ENCODE assay signal across 17 cellular contexts in the genomic region with DNA sequence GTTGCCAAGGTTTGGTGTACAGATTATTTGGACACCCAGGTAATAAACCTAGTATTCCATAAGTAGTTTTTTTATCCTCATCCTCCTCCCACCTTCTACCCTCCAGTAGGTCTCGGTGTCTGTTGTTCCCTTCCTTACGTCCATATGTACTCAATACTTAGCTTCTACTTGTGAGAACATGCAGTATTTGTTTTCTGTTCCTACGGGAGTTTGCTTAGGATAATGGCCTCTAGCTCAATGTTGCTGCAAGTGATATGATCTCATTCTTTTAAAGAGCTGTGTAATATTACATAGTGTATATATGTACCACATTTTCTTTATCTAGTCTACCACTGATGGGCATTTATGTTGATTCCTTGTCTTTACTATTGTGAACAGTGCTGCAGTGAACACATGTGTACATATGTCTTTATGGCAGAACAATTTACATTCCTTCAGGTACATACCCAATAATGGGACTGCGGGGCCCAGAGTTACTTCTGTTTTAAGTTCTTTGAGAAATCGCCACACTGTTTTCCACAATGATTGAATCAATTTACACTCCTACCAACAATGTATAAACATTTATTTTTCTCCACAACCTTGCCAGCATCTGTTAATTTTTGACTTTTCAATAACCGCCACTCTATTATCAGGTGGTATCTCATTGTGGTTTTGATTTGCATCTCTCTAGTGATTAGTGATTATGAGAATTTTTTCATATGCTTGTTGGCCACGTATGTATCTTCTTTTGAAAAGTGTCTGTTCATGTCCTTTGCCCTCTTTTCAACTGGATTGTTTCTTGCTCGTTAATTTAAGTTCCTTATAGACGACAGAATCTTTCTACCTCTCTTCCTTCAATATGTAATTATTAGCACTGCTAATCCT.
DNase-seq lines count a peak whose midpoint lies in the region; ATAC-seq, FAIRE-seq and TF ChIP-seq lines count a peak whose summit lies in the region.
"Had no signal": no experiment of that assay in that cellular context is flagged by ENCODE, and none has a peak within 500 bp of the region (broad histone marks: within the 10 kb centered on the region; RNA-seq: fewer than 3 reads in every experiment).

No MANE protein-coding gene starts in this region.

- in situ Hi-C loops in GM12878 (cut with MboI), result no loop called here

- CTCF ChIA-PET in GM12878 (lab: Yijun Ruan, JAX), result interaction anchor here (1.4 to 1.9 kb wide), 2 partner anchors 8 to 86 kb away, joined by 4 to 11 read pairs; no protein-coding TSS in a partner anchor

- no peak for TF ChIP-seq EP300 in GM12878 (IDR thresholded peaks at IDR 0.05; ENCODE audit: borderline replicate concordance in 1 of 2, control insufficient read depth in 1 of 2, low read depth in 2 of 2, low read length in 2 of 2)

- WGBS in GM12878 (ENCODE audit: insufficient coverage, insufficient replicate concordance, low lambda C conversion rate, missing lambda C conversion rate), result 85% methylated on average over 9 of the region's 9 CpGs

- no peak overlapping the region for H3K9ac ChIP-seq in GM12878 (ENCODE audit: control insufficient read depth, insufficient read depth, low read length)
- H3K9ac ChIP-seq: BLaER1 treated with 17β-estradiol and CSF1 and Interleukin-3, amounts not matched to agents 10 nM and 100 nM; neural progenitor cell had no signal

- no peaks in the 10 kb centered on the region; the same call in 1 of the 2 replicates for H3K79me2 ChIP-seq in GM12878 (ENCODE audit: control insufficient read depth, insufficient read depth, low read length)

- H3K4me2 ChIP-seq in GM12878 (ENCODE audit: control insufficient read depth, insufficient read depth), result no peak overlapping the region
- H3K4me2 ChIP-seq: BLaER1 treated with 17β-estradiol and CSF1 and Interleukin-3, amounts not matched to agents 10 nM and 100 nM; neural progenitor cell had no signal

- no peak for TF ChIP-seq POLR2A in GM12878 (IDR thresholded peaks at IDR 0.05; ENCODE audit: low read depth, low read length)

- H4K20me1 ChIP-seq in GM12878 (ENCODE audit: control insufficient read depth, insufficient read depth), result no peaks in the 10 kb centered on the region

- BruUV-seq in GM12878 (replicated peaks; lab: Mats Ljungman, UMichigan), result no TSS peak

- TF ChIP-seq RAD21 in GM12878 (IDR thresholded peaks at IDR 0.05; ENCODE audit: insufficient read depth, low read depth, low read length), result no peak

- H2AFZ ChIP-seq in GM12878 (ENCODE audit: control insufficient read depth, low read depth, low read length), result no peak overlapping the region
- H2AFZ ChIP-seq: neural progenitor cell had no signal

- TF ChIP-seq CTCF in GM12878 (IDR thresholded peaks at IDR 0.05 in 2 of 3, conservative IDR thresholded peaks at IDR 0.05 in 1 of 3; ENCODE audit: control insufficient read depth in 2 of 3, extremely low read depth in 1 of 3, insufficient read depth in 1 of 3, low read depth in 3 of 3, low read length in 3 of 3), result no peak

- H3K4me3 ChIP-seq in GM12878, result no peak overlapping the region
- H3K4me3 ChIP-seq: BLaER1 treated with 17β-estradiol and CSF1 and Interleukin-3, amounts not matched to agents 10 nM and 100 nM; HAP-1; neural progenitor cell; thoracic aorta had no signal

- H3K27ac ChIP-seq in GM12878 (ENCODE audit: control insufficient read depth, insufficient read depth), result no peak overlapping the region; the same call in 1 of the 2 replicates
- H3K27ac ChIP-seq: BLaER1 treated with 17β-estradiol and CSF1 and Interleukin-3, amounts not matched to agents 10 nM and 100 nM; neural progenitor cell; thoracic aorta had no signal

- POLR2A ChIA-PET in GM12878 (lab: Charles Lee), result interaction anchor here (1.3 kb wide), 1 partner anchor 14 kb away, joined by 3 read pairs; no protein-coding TSS in a partner anchor

- RAD21 ChIA-PET in GM12878 (lab: Charles Lee; ENCODE audit: unreplicated experiment), result interaction anchor here (0.6 to 1.1 kb wide), 4 partner anchors 11 to 90 kb away, joined by 3 to 4 read pairs (median 3); no protein-coding TSS in a partner anchor

- 0 out of 4 replicates have a peak, but pooled peaks cover 0 to 8% of the 10 kb centered on the region in 2 experiments for H3K36me3 ChIP-seq in GM12878 (ENCODE audit: control insufficient read depth in 2 of 2, insufficient read depth in 2 of 2, low read length in 1 of 2)
- H3K36me3 ChIP-seq: neural progenitor cell had no signal

- SMC1A ChIA-PET in GM12878 (lab: Charles Lee; ENCODE audit: uncharacterized antibody, unreplicated experiment), result interaction anchor here (1.0 to 1.8 kb wide), 6 partner anchors 9 to 73 kb away, joined by 3 to 6 read pairs (median 4); no protein-coding TSS in a partner anchor

- intact Hi-C loops in Right ventricle myocardium superior (cut with DNase I) (no loop called here), Right ventricle myocardium inferior (cut with DNase I) (no loop called here), GM12878 (cut with micrococcal nuclease; ENCODE audit: unreplicated experiment) (no loop called here)

- H3K27me3 ChIP-seq in GM12878 (replicated peaks in 1 of 2; ENCODE audit: control insufficient read depth in 2 of 2, insufficient read depth in 2 of 2, low read length in 1 of 2), result no peaks in the 10 kb centered on the region
- H3K27me3 ChIP-seq: BLaER1 treated with 17β-estradiol and CSF1 and Interleukin-3, amounts not matched to agents 10 nM and 100 nM; neural progenitor cell had no signal

- peak; percentile 57 for FAIRE-seq in GM12878 (lab: Jason Lieb, UNC)
- peak; percentile 30 for FAIRE-seq in urothelium cell line (lab: Jason Lieb, UNC)
- FAIRE-seq: astrocyte had no signal

- peaks cover 3% of the 10 kb centered on the region; the same call in 1 of the 2 replicates for H3K4me1 ChIP-seq in GM12878 (ENCODE audit: control insufficient read depth, insufficient read depth, low read length)
- H3K4me1 ChIP-seq: BLaER1 treated with 17β-estradiol and CSF1 and Interleukin-3, amounts not matched to agents 10 nM and 100 nM; neural progenitor cell had no signal

- no peaks in the 10 kb centered on the region; the same call in 2 of the 3 replicates for H3K9me3 ChIP-seq in GM12878 (replicated peaks; ENCODE audit: control insufficient read depth, insufficient read depth, low read length)
- H3K9me3 ChIP-seq: BLaER1 treated with 17β-estradiol and CSF1 and Interleukin-3, amounts not matched to agents 10 nM and 100 nM; HAP-1; thoracic aorta had no signal

- DNase-seq in Right ventricle myocardium superior, result no peak
- DNase-seq in Right ventricle myocardium inferior (ENCODE audit: missing footprints), result no peak
- DNase-seq in GM12878 (ENCODE audit: low read depth, low spot score), result peak; percentile 5
- no peak for DNase-seq in urothelium cell line (ENCODE audit: low spot score)
- no peak for DNase-seq in activated effector memory CD4-positive, alpha-beta T cell treated with anti-CD3 and anti-CD28 coated beads, Interleukin-2, amount 50 U/mL, for 16 hours
- DNase-seq in SKM-1 treated with dmso at 0.1 percent for 144 hours (lab: John Stamatoyannopoulos, UW; ENCODE audit: unreplicated experiment), result no peak
- DNase-seq: activated naive CD4-positive, alpha-beta T cell treated with anti-CD3 and anti-CD28 coated beads for 36 hours; NCI-H1694; NCI-H446; stimulated activated CD4-positive, alpha-beta T cell treated with anti-CD3 and anti-CD28 coated beads, Interleukin-12 subunit alpha, Interleukin-12 subunit beta, amount 100 ng/mL, for 4 hours had no signal

- ATAC-seq in Right ventricle myocardium superior (ENCODE audit: poor library complexity) (peak; percentile 10), Right ventricle myocardium inferior (no peak), HG03135 (IDR thresholded peaks at IDR 0.05; ENCODE audit: unreplicated experiment) (peak; percentile 52), GM12878 (peak; percentile 92), HG03457 (IDR thresholded peaks at IDR 0.05; ENCODE audit: unreplicated experiment) (no peak)

TF ChIP-seq in GM12878, 131 proteins besides CTCF, POLR2A, EP300 and RAD21 (continues in another document):
- TF ChIP-seq NR2C1 (IDR thresholded peaks at IDR 0.05) (no peak), POU2F2 (IDR thresholded peaks at IDR 0.05; ENCODE audit: borderline replicate concordance, low read depth, low read length) (no peak), BHLHE40 (IDR thresholded peaks at IDR 0.05; ENCODE audit: borderline replicate concordance in 1 of 2, low read depth in 2 of 2, low read length in 1 of 2) (no peak), NBN (IDR thresholded peaks at IDR 0.05) (no peak), ZNF217 (IDR thresholded peaks at IDR 0.05) (no peak)
- TF ChIP-seq, protein P1, sequence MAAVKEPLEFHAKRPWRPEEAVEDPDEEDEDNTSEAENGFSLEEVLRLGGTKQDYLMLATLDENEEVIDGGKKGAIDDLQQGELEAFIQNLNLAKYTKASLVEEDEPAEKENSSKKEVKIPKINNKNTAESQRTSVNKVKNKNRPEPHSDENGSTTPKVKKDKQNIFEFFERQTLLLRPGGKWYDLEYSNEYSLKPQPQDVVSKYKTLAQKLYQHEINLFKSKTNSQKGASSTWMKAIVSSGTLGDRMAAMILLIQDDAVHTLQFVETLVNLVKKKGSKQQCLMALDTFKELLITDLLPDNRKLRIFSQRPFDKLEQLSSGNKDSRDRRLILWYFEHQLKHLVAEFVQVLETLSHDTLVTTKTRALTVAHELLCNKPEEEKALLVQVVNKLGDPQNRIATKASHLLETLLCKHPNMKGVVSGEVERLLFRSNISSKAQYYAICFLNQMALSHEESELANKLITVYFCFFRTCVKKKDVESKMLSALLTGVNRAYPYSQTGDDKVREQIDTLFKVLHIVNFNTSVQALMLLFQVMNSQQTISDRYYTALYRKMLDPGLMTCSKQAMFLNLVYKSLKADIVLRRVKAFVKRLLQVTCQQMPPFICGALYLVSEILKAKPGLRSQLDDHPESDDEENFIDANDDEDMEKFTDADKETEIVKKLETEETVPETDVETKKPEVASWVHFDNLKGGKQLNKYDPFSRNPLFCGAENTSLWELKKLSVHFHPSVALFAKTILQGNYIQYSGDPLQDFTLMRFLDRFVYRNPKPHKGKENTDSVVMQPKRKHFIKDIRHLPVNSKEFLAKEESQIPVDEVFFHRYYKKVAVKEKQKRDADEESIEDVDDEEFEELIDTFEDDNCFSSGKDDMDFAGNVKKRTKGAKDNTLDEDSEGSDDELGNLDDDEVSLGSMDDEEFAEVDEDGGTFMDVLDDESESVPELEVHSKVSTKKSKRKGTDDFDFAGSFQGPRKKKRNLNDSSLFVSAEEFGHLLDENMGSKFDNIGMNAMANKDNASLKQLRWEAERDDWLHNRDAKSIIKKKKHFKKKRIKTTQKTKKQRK (IDR thresholded peaks at IDR 0.05; ENCODE audit: low read depth, low read length), result no peak

Comparison
In these comparisons a context has a peak if more than half of its experiments do, and no peak if none do; other contexts are left out.
1. ATAC-seq: peak in Right ventricle myocardium superior (single experiment), HG03135 (single experiment) and GM12878 (single experiment); none in Right ventricle myocardium inferior (single experiment) and HG03457 (single experiment).